Comparison of ENCODE assay signal across 1 cellular context in genomic region chr11:113664069-113664980, GRCh38.
TF ChIP-seq lines count a peak whose summit lies in the region.

No MANE protein-coding gene starts in this region.

TF ChIP-seq in HEK293, 187 proteins besides CTCF, POLR2A, EP300 and RAD21 (continued from another document and continues in another):
- TF ChIP-seq ZBTB17 (tag by site-specific recombination; IDR thresholded peaks at IDR 0.05) (peak; percentile 56), IKZF3 (tag by site-specific recombination; IDR thresholded peaks at IDR 0.05) (peak; percentile 44), ZNF114 (tag by site-specific recombination; IDR thresholded peaks at IDR 0.05) (no peak), ZNF544 (tag by site-specific recombination; IDR thresholded peaks at IDR 0.05) (no peak), ZBTB48 (tag by site-specific recombination; IDR thresholded peaks at IDR 0.05) (no peak), ZNF366 (tag by site-specific recombination; conservative IDR thresholded peaks at IDR 0.05) (peak; percentile 73), ZFP3 (tag by site-specific recombination; IDR thresholded peaks at IDR 0.05; ENCODE audit: low read depth) (no peak), ZNF555 (tag by site-specific recombination; conservative IDR thresholded peaks at IDR 0.05) (no peak), ZNF433 (tag by site-specific recombination; IDR thresholded peaks at IDR 0.05; ENCODE audit: low read depth) (no peak), ZNF677 (tag by site-specific recombination; IDR thresholded peaks at IDR 0.05) (no peak), SP7 (tag by site-specific recombination; IDR thresholded peaks at IDR 0.05) (peak; percentile 62), ZNF239 (tag by site-specific recombination; IDR thresholded peaks at IDR 0.05) (no peak), ZNF324 (tag by site-specific recombination; IDR thresholded peaks at IDR 0.05) (no peak), ZNF658 (tag by site-specific recombination; IDR thresholded peaks at IDR 0.05) (no peak), ZNF792 (tag by site-specific recombination; IDR thresholded peaks at IDR 0.05) (no peak), ZNF404 (tag by site-specific recombination; IDR thresholded peaks at IDR 0.05) (no peak), ZNF391 (tag by site-specific recombination; IDR thresholded peaks at IDR 0.05; ENCODE audit: borderline replicate concordance, low read depth) (no peak), MYNN (tag by site-specific recombination; IDR thresholded peaks at IDR 0.05; ENCODE audit: borderline replicate concordance) (no peak), KLF8 (tag by site-specific recombination; IDR thresholded peaks at IDR 0.05) (peak; percentile 17), MZF1 (tag by site-specific recombination; IDR thresholded peaks at IDR 0.05; ENCODE audit: borderline replicate concordance) (no peak), PRDM1 (tag by site-specific recombination; IDR thresholded peaks at IDR 0.05) (0 out of 2 replicates have a peak, but pooled peaks have one; percentile 9), ZNF692 (tag by site-specific recombination; IDR thresholded peaks at IDR 0.05) (no peak), ZFP37 (tag by site-specific recombination; IDR thresholded peaks at IDR 0.05) (no peak), ZBTB8A (tag by site-specific recombination; IDR thresholded peaks at IDR 0.05) (no peak), ZNF664 (tag by site-specific recombination; IDR thresholded peaks at IDR 0.05) (no peak), HOXA7 (CRISPR knock-in tag; IDR thresholded peaks at IDR 0.05; ENCODE audit: borderline replicate concordance) (no peak), ZBTB1 (tag by site-specific recombination; IDR thresholded peaks at IDR 0.05) (no peak), TRIM28 (IDR thresholded peaks at IDR 0.05; ENCODE audit: borderline replicate concordance, low read length) (no peak; the same call in 1 of the 2 replicates), ZNF16 (tag by site-specific recombination; IDR thresholded peaks at IDR 0.05; ENCODE audit: low read depth) (no peak), ZSCAN30 (tag by site-specific recombination; IDR thresholded peaks at IDR 0.05) (0 out of 2 replicates have a peak, but pooled peaks have one; percentile 20)
- TF ChIP-seq, protein P1, sequence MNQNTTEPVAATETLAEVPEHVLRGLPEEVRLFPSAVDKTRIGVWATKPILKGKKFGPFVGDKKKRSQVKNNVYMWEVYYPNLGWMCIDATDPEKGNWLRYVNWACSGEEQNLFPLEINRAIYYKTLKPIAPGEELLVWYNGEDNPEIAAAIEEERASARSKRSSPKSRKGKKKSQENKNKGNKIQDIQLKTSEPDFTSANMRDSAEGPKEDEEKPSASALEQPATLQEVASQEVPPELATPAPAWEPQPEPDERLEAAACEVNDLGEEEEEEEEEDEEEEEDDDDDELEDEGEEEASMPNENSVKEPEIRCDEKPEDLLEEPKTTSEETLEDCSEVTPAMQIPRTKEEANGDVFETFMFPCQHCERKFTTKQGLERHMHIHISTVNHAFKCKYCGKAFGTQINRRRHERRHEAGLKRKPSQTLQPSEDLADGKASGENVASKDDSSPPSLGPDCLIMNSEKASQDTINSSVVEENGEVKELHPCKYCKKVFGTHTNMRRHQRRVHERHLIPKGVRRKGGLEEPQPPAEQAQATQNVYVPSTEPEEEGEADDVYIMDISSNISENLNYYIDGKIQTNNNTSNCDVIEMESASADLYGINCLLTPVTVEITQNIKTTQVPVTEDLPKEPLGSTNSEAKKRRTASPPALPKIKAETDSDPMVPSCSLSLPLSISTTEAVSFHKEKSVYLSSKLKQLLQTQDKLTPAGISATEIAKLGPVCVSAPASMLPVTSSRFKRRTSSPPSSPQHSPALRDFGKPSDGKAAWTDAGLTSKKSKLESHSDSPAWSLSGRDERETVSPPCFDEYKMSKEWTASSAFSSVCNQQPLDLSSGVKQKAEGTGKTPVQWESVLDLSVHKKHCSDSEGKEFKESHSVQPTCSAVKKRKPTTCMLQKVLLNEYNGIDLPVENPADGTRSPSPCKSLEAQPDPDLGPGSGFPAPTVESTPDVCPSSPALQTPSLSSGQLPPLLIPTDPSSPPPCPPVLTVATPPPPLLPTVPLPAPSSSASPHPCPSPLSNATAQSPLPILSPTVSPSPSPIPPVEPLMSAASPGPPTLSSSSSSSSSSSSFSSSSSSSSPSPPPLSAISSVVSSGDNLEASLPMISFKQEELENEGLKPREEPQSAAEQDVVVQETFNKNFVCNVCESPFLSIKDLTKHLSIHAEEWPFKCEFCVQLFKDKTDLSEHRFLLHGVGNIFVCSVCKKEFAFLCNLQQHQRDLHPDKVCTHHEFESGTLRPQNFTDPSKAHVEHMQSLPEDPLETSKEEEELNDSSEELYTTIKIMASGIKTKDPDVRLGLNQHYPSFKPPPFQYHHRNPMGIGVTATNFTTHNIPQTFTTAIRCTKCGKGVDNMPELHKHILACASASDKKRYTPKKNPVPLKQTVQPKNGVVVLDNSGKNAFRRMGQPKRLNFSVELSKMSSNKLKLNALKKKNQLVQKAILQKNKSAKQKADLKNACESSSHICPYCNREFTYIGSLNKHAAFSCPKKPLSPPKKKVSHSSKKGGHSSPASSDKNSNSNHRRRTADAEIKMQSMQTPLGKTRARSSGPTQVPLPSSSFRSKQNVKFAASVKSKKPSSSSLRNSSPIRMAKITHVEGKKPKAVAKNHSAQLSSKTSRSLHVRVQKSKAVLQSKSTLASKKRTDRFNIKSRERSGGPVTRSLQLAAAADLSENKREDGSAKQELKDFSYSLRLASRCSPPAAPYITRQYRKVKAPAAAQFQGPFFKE (tag by site-specific recombination; IDR thresholded peaks at IDR 0.05; ENCODE audit: borderline replicate concordance): no peak
- TF ChIP-seq, protein P2, sequence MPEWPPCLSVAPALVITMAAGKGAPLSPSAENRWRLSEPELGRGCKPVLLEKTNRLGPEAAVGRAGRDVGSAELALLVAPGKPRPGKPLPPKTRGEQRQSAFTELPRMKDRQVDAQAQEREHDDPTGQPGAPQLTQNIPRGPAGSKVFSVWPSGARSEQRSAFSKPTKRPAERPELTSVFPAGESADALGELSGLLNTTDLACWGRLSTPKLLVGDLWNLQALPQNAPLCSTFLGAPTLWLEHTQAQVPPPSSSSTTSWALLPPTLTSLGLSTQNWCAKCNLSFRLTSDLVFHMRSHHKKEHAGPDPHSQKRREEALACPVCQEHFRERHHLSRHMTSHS (tag by site-specific recombination; IDR thresholded peaks at IDR 0.05): no peak
- TF ChIP-seq, protein P3, sequence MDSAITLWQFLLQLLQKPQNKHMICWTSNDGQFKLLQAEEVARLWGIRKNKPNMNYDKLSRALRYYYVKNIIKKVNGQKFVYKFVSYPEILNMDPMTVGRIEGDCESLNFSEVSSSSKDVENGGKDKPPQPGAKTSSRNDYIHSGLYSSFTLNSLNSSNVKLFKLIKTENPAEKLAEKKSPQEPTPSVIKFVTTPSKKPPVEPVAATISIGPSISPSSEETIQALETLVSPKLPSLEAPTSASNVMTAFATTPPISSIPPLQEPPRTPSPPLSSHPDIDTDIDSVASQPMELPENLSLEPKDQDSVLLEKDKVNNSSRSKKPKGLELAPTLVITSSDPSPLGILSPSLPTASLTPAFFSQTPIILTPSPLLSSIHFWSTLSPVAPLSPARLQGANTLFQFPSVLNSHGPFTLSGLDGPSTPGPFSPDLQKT (IDR thresholded peaks at IDR 0.05; ENCODE audit: borderline replicate concordance, low read depth, low read length): no peak
- TF ChIP-seq, protein P4, sequence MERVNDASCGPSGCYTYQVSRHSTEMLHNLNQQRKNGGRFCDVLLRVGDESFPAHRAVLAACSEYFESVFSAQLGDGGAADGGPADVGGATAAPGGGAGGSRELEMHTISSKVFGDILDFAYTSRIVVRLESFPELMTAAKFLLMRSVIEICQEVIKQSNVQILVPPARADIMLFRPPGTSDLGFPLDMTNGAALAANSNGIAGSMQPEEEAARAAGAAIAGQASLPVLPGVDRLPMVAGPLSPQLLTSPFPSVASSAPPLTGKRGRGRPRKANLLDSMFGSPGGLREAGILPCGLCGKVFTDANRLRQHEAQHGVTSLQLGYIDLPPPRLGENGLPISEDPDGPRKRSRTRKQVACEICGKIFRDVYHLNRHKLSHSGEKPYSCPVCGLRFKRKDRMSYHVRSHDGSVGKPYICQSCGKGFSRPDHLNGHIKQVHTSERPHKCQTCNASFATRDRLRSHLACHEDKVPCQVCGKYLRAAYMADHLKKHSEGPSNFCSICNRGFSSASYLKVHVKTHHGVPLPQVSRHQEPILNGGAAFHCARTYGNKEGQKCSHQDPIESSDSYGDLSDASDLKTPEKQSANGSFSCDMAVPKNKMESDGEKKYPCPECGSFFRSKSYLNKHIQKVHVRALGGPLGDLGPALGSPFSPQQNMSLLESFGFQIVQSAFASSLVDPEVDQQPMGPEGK (tag by site-specific recombination; IDR thresholded peaks at IDR 0.05): no peak; the same call in 1 of the 2 replicates
- TF ChIP-seq, protein P5, sequence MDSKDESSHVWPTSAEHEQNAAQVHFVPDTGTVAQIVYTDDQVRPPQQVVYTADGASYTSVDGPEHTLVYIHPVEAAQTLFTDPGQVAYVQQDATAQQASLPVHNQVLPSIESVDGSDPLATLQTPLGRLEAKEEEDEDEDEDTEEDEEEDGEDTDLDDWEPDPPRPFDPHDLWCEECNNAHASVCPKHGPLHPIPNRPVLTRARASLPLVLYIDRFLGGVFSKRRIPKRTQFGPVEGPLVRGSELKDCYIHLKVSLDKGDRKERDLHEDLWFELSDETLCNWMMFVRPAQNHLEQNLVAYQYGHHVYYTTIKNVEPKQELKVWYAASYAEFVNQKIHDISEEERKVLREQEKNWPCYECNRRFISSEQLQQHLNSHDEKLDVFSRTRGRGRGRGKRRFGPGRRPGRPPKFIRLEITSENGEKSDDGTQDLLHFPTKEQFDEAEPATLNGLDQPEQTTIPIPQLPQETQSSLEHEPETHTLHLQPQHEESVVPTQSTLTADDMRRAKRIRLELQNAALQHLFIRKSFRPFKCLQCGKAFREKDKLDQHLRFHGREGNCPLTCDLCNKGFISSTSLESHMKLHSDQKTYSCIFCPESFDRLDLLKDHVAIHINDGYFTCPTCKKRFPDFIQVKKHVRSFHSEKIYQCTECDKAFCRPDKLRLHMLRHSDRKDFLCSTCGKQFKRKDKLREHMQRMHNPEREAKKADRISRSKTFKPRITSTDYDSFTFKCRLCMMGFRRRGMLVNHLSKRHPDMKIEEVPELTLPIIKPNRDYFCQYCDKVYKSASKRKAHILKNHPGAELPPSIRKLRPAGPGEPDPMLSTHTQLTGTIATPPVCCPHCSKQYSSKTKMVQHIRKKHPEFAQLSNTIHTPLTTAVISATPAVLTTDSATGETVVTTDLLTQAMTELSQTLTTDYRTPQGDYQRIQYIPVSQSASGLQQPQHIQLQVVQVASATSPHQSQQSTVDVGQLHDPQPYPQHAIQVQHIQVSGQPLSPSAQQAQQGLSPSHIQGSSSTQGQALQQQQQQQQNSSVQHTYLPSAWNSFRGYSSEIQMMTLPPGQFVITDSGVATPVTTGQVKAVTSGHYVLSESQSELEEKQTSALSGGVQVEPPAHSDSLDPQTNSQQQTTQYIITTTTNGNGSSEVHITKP (tag by site-specific recombination; IDR thresholded peaks at IDR 0.05): peak; percentile 70
- TF ChIP-seq, protein P6, sequence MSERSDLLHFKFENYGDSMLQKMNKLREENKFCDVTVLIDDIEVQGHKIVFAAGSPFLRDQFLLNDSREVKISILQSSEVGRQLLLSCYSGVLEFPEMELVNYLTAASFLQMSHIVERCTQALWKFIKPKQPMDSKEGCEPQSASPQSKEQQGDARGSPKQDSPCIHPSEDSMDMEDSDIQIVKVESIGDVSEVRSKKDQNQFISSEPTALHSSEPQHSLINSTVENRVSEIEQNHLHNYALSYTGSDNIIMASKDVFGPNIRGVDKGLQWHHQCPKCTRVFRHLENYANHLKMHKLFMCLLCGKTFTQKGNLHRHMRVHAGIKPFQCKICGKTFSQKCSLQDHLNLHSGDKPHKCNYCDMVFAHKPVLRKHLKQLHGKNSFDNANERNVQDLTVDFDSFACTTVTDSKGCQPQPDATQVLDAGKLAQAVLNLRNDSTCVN (tag by site-specific recombination; optimal IDR thresholded peaks at IDR 0.05): no peak
- TF ChIP-seq, protein P7, sequence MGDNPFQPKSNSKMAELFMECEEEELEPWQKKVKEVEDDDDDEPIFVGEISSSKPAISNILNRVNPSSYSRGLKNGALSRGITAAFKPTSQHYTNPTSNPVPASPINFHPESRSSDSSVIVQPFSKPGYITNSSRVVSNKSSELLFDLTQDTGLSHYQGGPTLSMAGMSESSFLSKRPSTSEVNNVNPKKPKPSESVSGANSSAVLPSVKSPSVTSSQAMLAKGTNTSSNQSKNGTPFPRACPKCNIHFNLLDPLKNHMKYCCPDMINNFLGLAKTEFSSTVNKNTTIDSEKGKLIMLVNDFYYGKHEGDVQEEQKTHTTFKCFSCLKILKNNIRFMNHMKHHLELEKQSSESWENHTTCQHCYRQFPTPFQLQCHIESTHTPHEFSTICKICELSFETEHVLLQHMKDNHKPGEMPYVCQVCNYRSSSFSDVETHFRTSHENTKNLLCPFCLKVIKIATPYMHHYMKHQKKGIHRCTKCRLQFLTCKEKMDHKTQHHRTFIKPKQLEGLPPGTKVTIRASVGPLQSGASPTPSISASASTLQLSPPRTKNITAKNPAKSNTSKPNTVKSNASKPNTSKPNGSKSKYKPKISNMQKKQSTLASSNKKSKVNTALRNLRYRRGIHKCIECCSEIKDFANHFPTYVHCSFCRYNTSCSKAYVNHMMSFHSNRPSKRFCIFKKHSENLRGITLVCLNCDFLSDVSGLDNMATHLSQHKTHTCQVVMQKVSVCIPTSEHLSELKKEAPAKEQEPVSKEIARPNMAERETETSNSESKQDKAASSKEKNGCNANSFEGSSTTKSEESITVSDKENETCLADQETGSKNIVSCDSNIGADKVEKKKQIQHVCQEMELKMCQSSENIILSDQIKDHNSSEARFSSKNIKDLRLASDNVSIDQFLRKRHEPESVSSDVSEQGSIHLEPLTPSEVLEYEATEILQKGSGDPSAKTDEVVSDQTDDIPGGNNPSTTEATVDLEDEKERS (tag by site-specific recombination; IDR thresholded peaks at IDR 0.05): no peak
- TF ChIP-seq, protein P8, sequence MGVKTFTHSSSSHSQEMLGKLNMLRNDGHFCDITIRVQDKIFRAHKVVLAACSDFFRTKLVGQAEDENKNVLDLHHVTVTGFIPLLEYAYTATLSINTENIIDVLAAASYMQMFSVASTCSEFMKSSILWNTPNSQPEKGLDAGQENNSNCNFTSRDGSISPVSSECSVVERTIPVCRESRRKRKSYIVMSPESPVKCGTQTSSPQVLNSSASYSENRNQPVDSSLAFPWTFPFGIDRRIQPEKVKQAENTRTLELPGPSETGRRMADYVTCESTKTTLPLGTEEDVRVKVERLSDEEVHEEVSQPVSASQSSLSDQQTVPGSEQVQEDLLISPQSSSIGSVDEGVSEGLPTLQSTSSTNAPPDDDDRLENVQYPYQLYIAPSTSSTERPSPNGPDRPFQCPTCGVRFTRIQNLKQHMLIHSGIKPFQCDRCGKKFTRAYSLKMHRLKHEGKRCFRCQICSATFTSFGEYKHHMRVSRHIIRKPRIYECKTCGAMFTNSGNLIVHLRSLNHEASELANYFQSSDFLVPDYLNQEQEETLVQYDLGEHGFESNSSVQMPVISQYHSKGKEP (tag by site-specific recombination; IDR thresholded peaks at IDR 0.05): peak; percentile 74
